ENCODE assay signal across 10 cellular contexts in genomic region chr11:35012467-35013191, GRCh38.
DNase-seq lines count a peak whose midpoint lies in the region; ATAC-seq and TF ChIP-seq lines count a peak whose summit lies in the region.
"Had no signal": no experiment of that assay in that cellular context is flagged by ENCODE, and none has a peak within 500 bp of the region (broad histone marks: within the 10 kb centered on the region; RNA-seq: fewer than 3 reads in every experiment).

No MANE protein-coding gene starts in this region.

- no peak overlapping the region for H3K4me2 ChIP-seq in mesenchymal stem cell (ENCODE audit: low read length, poor library complexity, severe bottlenecking)

- peaks cover 16% of the 10 kb centered on the region for H3K4me1 Mint-ChIP-seq in progenitor cell of endocrine pancreas (ENCODE audit: low read depth)

- H3K27ac ChIP-seq in Panc1 (ENCODE audit: low read length) (peak overlapping the region; percentile 100), left ventricle myocardium inferior (replicated peaks) (no peak overlapping the region), mesenchymal stem cell (ENCODE audit: low read length, poor library complexity, severe bottlenecking) (no peak overlapping the region)
- H3K27ac ChIP-seq: cardiac muscle cell had no signal

- H3K23ac ChIP-seq in mesenchymal stem cell (ENCODE audit: low read length in 2 of 2), result no peak overlapping the region

- no peak overlapping the region for H2BK5ac ChIP-seq in mesenchymal stem cell (ENCODE audit: low read depth, low read length, poor library complexity, severe bottlenecking)

- no peak overlapping the region for H3K14ac ChIP-seq in mesenchymal stem cell (ENCODE audit: low read length in 2 of 2)

- H3K9me3 ChIP-seq in Panc1 (ENCODE audit: control insufficient read depth, insufficient read depth, low read depth, low read length), result no peaks in the 10 kb centered on the region
- no peaks in the 10 kb centered on the region for H3K9me3 ChIP-seq in left ventricle myocardium inferior (replicated peaks)
- no peaks in the 10 kb centered on the region for H3K9me3 ChIP-seq in mesenchymal stem cell (ENCODE audit: control insufficient read depth, low read length)

- H3K4me1 ChIP-seq in Panc1 (ENCODE audit: control insufficient read depth, insufficient read depth, low read length) (peaks cover 91% of the 10 kb centered on the region), left ventricle myocardium inferior (peaks cover 7% of the 10 kb centered on the region), mesenchymal stem cell (ENCODE audit: control insufficient read depth, insufficient read depth, low read depth, low read length) (peaks cover 4% of the 10 kb centered on the region)

- in situ Hi-C loops in Panc1 (cut with HindIII; ENCODE audit: low pct_unique_long_range_greater_than_20kb, low sequenced_read_pairs), result no loop called here

- H3K4me3 Mint-ChIP-seq in progenitor cell of endocrine pancreas (ENCODE audit: low read depth), result no peak overlapping the region

- H3K27ac Mint-ChIP-seq in progenitor cell of endocrine pancreas, result peak overlapping the region; percentile 57

- H3K9me3 Mint-ChIP-seq in progenitor cell of endocrine pancreas (ENCODE audit: low read depth), result no peaks in the 10 kb centered on the region

- 92% methylated on average over 6 of the region's 8 CpGs for WGBS in mesenchymal stem cell

- H3K36me3 Mint-ChIP-seq in progenitor cell of endocrine pancreas (ENCODE audit: insufficient read depth), result no peaks in the 10 kb centered on the region

- H3K4me3 ChIP-seq in Panc1 (ENCODE audit: low read depth in 2 of 2, low read length in 2 of 2), result no peak overlapping the region
- H3K4me3 ChIP-seq in left ventricle myocardium inferior, result no peak overlapping the region
- H3K4me3 ChIP-seq in mesenchymal stem cell (ENCODE audit: insufficient read depth in 1 of 2, low read depth in 1 of 2, low read length in 2 of 2), result no peak overlapping the region
- H3K4me3 ChIP-seq: cardiac muscle cell had no signal

- H4K91ac ChIP-seq in mesenchymal stem cell (ENCODE audit: low read length), result no peak overlapping the region

- peak overlapping the region in 1 of 2 experiments; percentile 51 for H2BK12ac ChIP-seq in mesenchymal stem cell (ENCODE audit: low read length in 2 of 2)

- H3K4ac ChIP-seq in mesenchymal stem cell (ENCODE audit: low read depth in 1 of 2, low read length in 2 of 2), result peak overlapping the region in 1 of 2 experiments; percentile 11

- TF ChIP-seq CTCF in Panc1 (IDR thresholded peaks at IDR 0.05), result no peak
- no peak for TF ChIP-seq CTCF in progenitor cell of endocrine pancreas (IDR thresholded peaks at IDR 0.05; ENCODE audit: unreplicated experiment)
- TF ChIP-seq CTCF in left ventricle myocardium inferior (IDR thresholded peaks at IDR 0.05; ENCODE audit: borderline replicate concordance), result no peak

- intact Hi-C loops in Panc1 (cut with micrococcal nuclease; ENCODE audit: unreplicated experiment) (loop anchor here (5.0 kb wide), 2 partner anchors 70 to 130 kb away; no protein-coding TSS in a partner anchor), left ventricle myocardium inferior (cut with micrococcal nuclease) (no loop called here)

- POLR2A ChIA-PET in Panc1 (lab: Charles Lee), result interaction anchor here (0.6 to 1.1 kb wide), 5 partner anchors 19 to 132 kb away, joined by 4 to 26 read pairs (median 7); no protein-coding TSS in a partner anchor

- H3K36me3 ChIP-seq in Panc1 (ENCODE audit: control insufficient read depth, insufficient read depth, low read length), result no peaks in the 10 kb centered on the region
- H3K36me3 ChIP-seq in left ventricle myocardium inferior, result no peaks in the 10 kb centered on the region
- no peaks in the 10 kb centered on the region for H3K36me3 ChIP-seq in mesenchymal stem cell (ENCODE audit: control insufficient read depth in 1 of 2, insufficient read depth in 2 of 2, low read depth in 1 of 2, low read length in 2 of 2)
- H3K36me3 ChIP-seq: cardiac muscle cell had no signal

- DNase-seq in Panc1 (ENCODE audit: low read depth, low spot score) (no peak), progenitor cell of endocrine pancreas (ENCODE audit: low spot score, unreplicated experiment) (no peak), OCI-M2 (lab: John Stamatoyannopoulos, UW; ENCODE audit: unreplicated experiment) (no peak), left ventricle myocardium inferior (no peak), SIG-M5 (lab: John Stamatoyannopoulos, UW) (no peak), mesenchymal stem cell (no peak)
- DNase-seq: left ventricle myocardium superior had no signal

- no peak overlapping the region for H2AK5ac ChIP-seq in mesenchymal stem cell (ENCODE audit: low read length, severe bottlenecking)

- H2BK120ac ChIP-seq in mesenchymal stem cell (ENCODE audit: low read depth, low read length), result no peak overlapping the region

- H3K9ac ChIP-seq in mesenchymal stem cell (ENCODE audit: low read length), result no peak overlapping the region

- no peaks in the 10 kb centered on the region for H3K27me3 Mint-ChIP-seq in progenitor cell of endocrine pancreas

- no peaks in the 10 kb centered on the region for H3K27me3 ChIP-seq in Panc1 (ENCODE audit: control insufficient read depth, insufficient read depth, low read length)
- no peaks in the 10 kb centered on the region for H3K27me3 ChIP-seq in left ventricle myocardium inferior (ENCODE audit: low read depth)
- H3K27me3 ChIP-seq in mesenchymal stem cell (ENCODE audit: control insufficient read depth in 1 of 2, insufficient read depth in 1 of 2, low read length in 2 of 2), result no peaks in the 10 kb centered on the region
- H3K27me3 ChIP-seq: cardiac muscle cell had no signal

- peaks cover 1% of the 10 kb centered on the region for H3K79me1 ChIP-seq in mesenchymal stem cell (replicated peaks; ENCODE audit: low read length, poor library complexity, severe bottlenecking)

- H3K18ac ChIP-seq in mesenchymal stem cell (ENCODE audit: low read depth in 1 of 2, low read length in 2 of 2), result peak overlapping the region in 1 of 2 experiments; percentile 63

- H2AFZ ChIP-seq in mesenchymal stem cell (ENCODE audit: low read depth, low read length), result no peak overlapping the region

- H2BK15ac ChIP-seq in mesenchymal stem cell (ENCODE audit: low read depth, poor library complexity, severe bottlenecking), result no peak overlapping the region

- H4K8ac ChIP-seq in mesenchymal stem cell (ENCODE audit: low read length), result no peak overlapping the region

- peak; percentile 71 for ATAC-seq in GM19035 (IDR thresholded peaks at IDR 0.05; ENCODE audit: unreplicated experiment)
- peak; percentile 79 for ATAC-seq in HG02759 (IDR thresholded peaks at IDR 0.05; ENCODE audit: unreplicated experiment)
- no peak for ATAC-seq in Panc1
- ATAC-seq: left ventricle myocardium superior had no signal

- BruUV-seq in Panc1 (replicated peaks; lab: Mats Ljungman, UMichigan), result no TSS peak

- CTCF ChIA-PET in Panc1 (lab: Charles Lee), result interaction anchor here (0.7 kb wide), 1 partner anchor 15 kb away, joined by 4 read pairs; no protein-coding TSS in a partner anchor
